Comparison of ENCODE assay signal across 9 cellular contexts in genomic region chr18:21117385-21118135, GRCh38. TPM values are rescaled to one million over a fixed set of nuclear protein-coding genes. Genes with fewer than 3 reads are reported as not detected.
A peak's percentile ranks its signal among the peaks of the same experiment; 100 is the strongest.
DNase-seq lines count a peak whose midpoint lies in the region; ATAC-seq, FAIRE-seq and TF ChIP-seq lines count a peak whose summit lies in the region.
"Had no signal": no experiment of that assay in that cellular context is flagged by ENCODE, and none has a peak within 500 bp of the region (broad histone marks: within the 10 kb centered on the region; RNA-seq: fewer than 3 reads in every experiment).

No MANE protein-coding gene starts in this region.

- H2AFZ ChIP-seq in hepatocyte = no peak overlapping the region

- peak overlapping the region; percentile 7 for H3K27ac Mint-ChIP-seq in WTC11
- no peak overlapping the region for H3K27ac Mint-ChIP-seq in activated CD8-positive, alpha-beta T cell treated with anti-CD3 and anti-CD28 coated beads for 36 hours

- H3K9ac ChIP-seq in subcutaneous abdominal adipose tissue (ENCODE audit: low read length in 5 of 5) = no peak overlapping the region

- peaks cover 10% of the 10 kb centered on the region for H3K27me3 Mint-ChIP-seq in WTC11 (ENCODE audit: low read depth)
- no peaks in the 10 kb centered on the region for H3K27me3 Mint-ChIP-seq in activated CD8-positive, alpha-beta T cell treated with anti-CD3 and anti-CD28 coated beads for 36 hours

- TF ChIP-seq CTCF in WTC11 (IDR thresholded peaks at IDR 0.05) (no peak), hepatocyte (IDR thresholded peaks at IDR 0.05; ENCODE audit: poor library complexity) (no peak), D721Med (IDR thresholded peaks at IDR 0.05; ENCODE audit: insufficient read depth, missing control alignments) (no peak)
- no peak for TF ChIP-seq CTCF in activated CD8-positive, alpha-beta T cell treated with anti-CD3 and anti-CD28 coated beads for 36 hours (IDR thresholded peaks at IDR 0.05)

- H3K4me3 ChIP-seq in hepatocyte = no peak overlapping the region
- peak overlapping the region in 2 of 5 donors; percentile 15 to 28 for H3K4me3 ChIP-seq in subcutaneous abdominal adipose tissue (ENCODE audit: low read depth in 1 of 5, low read length in 5 of 5)

- H3K36me3 ChIP-seq in hepatocyte (replicated peaks; ENCODE audit: insufficient read depth, low read depth) (no peaks in the 10 kb centered on the region), subcutaneous abdominal adipose tissue (ENCODE audit: control insufficient read depth in 5 of 5, insufficient read depth in 5 of 5, low read length in 5 of 5) (no peaks in the 10 kb centered on the region)

- H3K79me2 ChIP-seq in hepatocyte = no peaks in the 10 kb centered on the region

- H3K27me3 ChIP-seq in hepatocyte = no peaks in the 10 kb centered on the region
- H3K27me3 ChIP-seq in subcutaneous abdominal adipose tissue (ENCODE audit: control insufficient read depth in 5 of 5, insufficient read depth in 4 of 5, low read length in 5 of 5) = no peaks in the 10 kb centered on the region

- H3K9me3 ChIP-seq in hepatocyte (ENCODE audit: low read depth) = no peaks in the 10 kb centered on the region
- no peaks in the 10 kb centered on the region for H3K9me3 ChIP-seq in subcutaneous abdominal adipose tissue (ENCODE audit: control insufficient read depth in 5 of 5, low read length in 5 of 5)

- CTCF ChIA-PET in WTC11 (lab: Charles Lee) = interaction anchor here (1.0 kb wide), 1 partner anchor 75 kb away, joined by 3 read pairs; no protein-coding TSS in a partner anchor
- CTCF ChIA-PET in activated CD8-positive, alpha-beta T cell treated with anti-CD3 and anti-CD28 coated beads for 36 hours (lab: Charles Lee) = interaction anchor here (1.5 kb wide), 1 partner anchor 114 kb away, joined by 4 read pairs; no protein-coding TSS in a partner anchor

- no peak overlapping the region for H3K4me2 ChIP-seq in hepatocyte

- H3K4me3 Mint-ChIP-seq in WTC11 = no peak overlapping the region
- H3K4me3 Mint-ChIP-seq in activated CD8-positive, alpha-beta T cell treated with anti-CD3 and anti-CD28 coated beads for 36 hours = no peak overlapping the region

- POLR2A ChIA-PET in WTC11 (lab: Charles Lee) = interaction anchor here (0.6 kb wide), 1 partner anchor 48 kb away, joined by 3 read pairs; no protein-coding TSS in a partner anchor
- POLR2A ChIA-PET in activated CD8-positive, alpha-beta T cell treated with anti-CD3 and anti-CD28 coated beads for 36 hours (lab: Charles Lee) = no interaction called here

- peaks cover 9% of the 10 kb centered on the region for H3K4me1 ChIP-seq in hepatocyte (ENCODE audit: insufficient read depth)
- peaks cover 0 to 23% (median 14%) of the 10 kb centered on the region in 5 donors for H3K4me1 ChIP-seq in subcutaneous abdominal adipose tissue (ENCODE audit: control insufficient read depth in 5 of 5, insufficient read depth in 5 of 5, low read length in 5 of 5)

- DNase-seq in HCEC 1CT = peak; percentile 90
- no peak for DNase-seq in WTC11 (ENCODE audit: low spot score)
- DNase-seq in hepatocyte (ENCODE audit: low spot score) = peak; percentile 31
- no peak for DNase-seq in activated CD8-positive, alpha-beta T cell treated with anti-CD3 and anti-CD28 coated beads for 36 hours
- no peak for DNase-seq in NAMALWA (ENCODE audit: low spot score)
- DNase-seq in D721Med (ENCODE audit: insufficient read length, low spot score) = no peak

- H4K20me1 ChIP-seq in hepatocyte (ENCODE audit: insufficient read depth, poor library complexity, severe bottlenecking) = no peaks in the 10 kb centered on the region

- no peaks in the 10 kb centered on the region for H3K9me2 ChIP-seq in hepatocyte (replicated peaks; ENCODE audit: insufficient read depth)

- 57% methylated on average over 5 of the region's 5 CpGs for WGBS in hepatocyte (ENCODE audit: low lambda C conversion rate, missing lambda C conversion rate)

- ATAC-seq in WTC11 (peak; percentile 72), GM19324 (IDR thresholded peaks at IDR 0.05; ENCODE audit: low FRiP score, unreplicated experiment) (no peak)
- ATAC-seq in activated CD8-positive, alpha-beta T cell treated with anti-CD3 and anti-CD28 coated beads for 36 hours = no peak

- intact Hi-C loops in activated CD8-positive, alpha-beta T cell treated with anti-CD3 and anti-CD28 coated beads for 36 hours (cut with micrococcal nuclease) = no loop called here

- H3K9me3 Mint-ChIP-seq in WTC11 = no peaks in the 10 kb centered on the region
- no peaks in the 10 kb centered on the region for H3K9me3 Mint-ChIP-seq in activated CD8-positive, alpha-beta T cell treated with anti-CD3 and anti-CD28 coated beads for 36 hours

- peak overlapping the region; percentile 10 for H3K27ac ChIP-seq in hepatocyte
- H3K27ac ChIP-seq in subcutaneous abdominal adipose tissue (ENCODE audit: low read depth, low read length) = peak overlapping the region; percentile 7
- H3K27ac ChIP-seq: epithelial cell of prostate had no signal

- H3K36me3 Mint-ChIP-seq in WTC11 = no peaks in the 10 kb centered on the region
- H3K36me3 Mint-ChIP-seq in activated CD8-positive, alpha-beta T cell treated with anti-CD3 and anti-CD28 coated beads for 36 hours (ENCODE audit: low read depth) = no peaks in the 10 kb centered on the region

- no peak for FAIRE-seq in D721Med (lab: Jason Lieb, UNC)

- peaks cover 23% of the 10 kb centered on the region for H3K4me1 Mint-ChIP-seq in WTC11
- no peaks in the 10 kb centered on the region for H3K4me1 Mint-ChIP-seq in activated CD8-positive, alpha-beta T cell treated with anti-CD3 and anti-CD28 coated beads for 36 hours (ENCODE audit: low read depth)

TF ChIP-seq in WTC11, 78 proteins besides CTCF, POLR2A, EP300 and RAD21:
- TF ChIP-seq ZMAT4 (CRISPR knock-in tag; IDR thresholded peaks at IDR 0.05) (no peak), CREB1 (CRISPR knock-in tag; IDR thresholded peaks at IDR 0.05) (no peak), E2F1 (CRISPR knock-in tag; IDR thresholded peaks at IDR 0.05) (no peak), JUN (CRISPR knock-in tag; IDR thresholded peaks at IDR 0.05) (no peak), PRRX2 (CRISPR knock-in tag; IDR thresholded peaks at IDR 0.05) (no peak), MAX (CRISPR knock-in tag; IDR thresholded peaks at IDR 0.05) (no peak)

RNA-seq across cellular contexts. Expression of gene ROCK1, which starts 5.9 kb away (rescaled TPM):
- 36.1 to 42.2 TPM (median 39.3 TPM) in 3 replicates for total RNA-seq in WTC11 (2021)
- total RNA-seq in hepatocyte = 41.7 and 42.1 TPM in 2 replicates
- polyA plus RNA-seq in hepatocyte = 22.5 and 29.9 TPM in 2 replicates
- 10 to 100 TPM; 45.6 to 49.4 TPM for total RNA-seq in activated CD8-positive, alpha-beta T cell treated with anti-CD3 and anti-CD28 coated beads for 36 hours

Comparison
In these comparisons a context has a peak if more than half of its experiments do, and no peak if none do; other contexts are left out.
1. DNase-seq: peak in HCEC 1CT (single experiment) and hepatocyte (single experiment); none in WTC11 (single experiment), activated CD8-positive, alpha-beta T cell treated with anti-CD3 and anti-CD28 coated beads for 36 hours (single experiment), NAMALWA (single experiment) and D721Med (single experiment).